ENCODE assay signal across 1 cellular context in genomic region chr11:46277623-46278386, GRCh38.
TF ChIP-seq lines count a peak whose summit lies in the region.

A gene with protein sequence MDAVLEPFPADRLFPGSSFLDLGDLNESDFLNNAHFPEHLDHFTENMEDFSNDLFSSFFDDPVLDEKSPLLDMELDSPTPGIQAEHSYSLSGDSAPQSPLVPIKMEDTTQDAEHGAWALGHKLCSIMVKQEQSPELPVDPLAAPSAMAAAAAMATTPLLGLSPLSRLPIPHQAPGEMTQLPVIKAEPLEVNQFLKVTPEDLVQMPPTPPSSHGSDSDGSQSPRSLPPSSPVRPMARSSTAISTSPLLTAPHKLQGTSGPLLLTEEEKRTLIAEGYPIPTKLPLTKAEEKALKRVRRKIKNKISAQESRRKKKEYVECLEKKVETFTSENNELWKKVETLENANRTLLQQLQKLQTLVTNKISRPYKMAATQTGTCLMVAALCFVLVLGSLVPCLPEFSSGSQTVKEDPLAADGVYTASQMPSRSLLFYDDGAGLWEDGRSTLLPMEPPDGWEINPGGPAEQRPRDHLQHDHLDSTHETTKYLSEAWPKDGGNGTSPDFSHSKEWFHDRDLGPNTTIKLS (plus strand): TSS chr11:46277662. CDS start chr11:46278112, 450 bp downstream.

TF ChIP-seq in SK-N-SH, 30 proteins besides CTCF, POLR2A, EP300 and RAD21 (continued from another document):
- TF ChIP-seq, protein P1, sequence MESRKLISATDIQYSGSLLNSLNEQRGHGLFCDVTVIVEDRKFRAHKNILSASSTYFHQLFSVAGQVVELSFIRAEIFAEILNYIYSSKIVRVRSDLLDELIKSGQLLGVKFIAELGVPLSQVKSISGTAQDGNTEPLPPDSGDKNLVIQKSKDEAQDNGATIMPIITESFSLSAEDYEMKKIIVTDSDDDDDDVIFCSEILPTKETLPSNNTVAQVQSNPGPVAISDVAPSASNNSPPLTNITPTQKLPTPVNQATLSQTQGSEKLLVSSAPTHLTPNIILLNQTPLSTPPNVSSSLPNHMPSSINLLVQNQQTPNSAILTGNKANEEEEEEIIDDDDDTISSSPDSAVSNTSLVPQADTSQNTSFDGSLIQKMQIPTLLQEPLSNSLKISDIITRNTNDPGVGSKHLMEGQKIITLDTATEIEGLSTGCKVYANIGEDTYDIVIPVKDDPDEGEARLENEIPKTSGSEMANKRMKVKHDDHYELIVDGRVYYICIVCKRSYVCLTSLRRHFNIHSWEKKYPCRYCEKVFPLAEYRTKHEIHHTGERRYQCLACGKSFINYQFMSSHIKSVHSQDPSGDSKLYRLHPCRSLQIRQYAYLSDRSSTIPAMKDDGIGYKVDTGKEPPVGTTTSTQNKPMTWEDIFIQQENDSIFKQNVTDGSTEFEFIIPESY (IDR thresholded peaks at IDR 0.05; ENCODE audit: borderline replicate concordance, low read depth): no peak
- no peak for TF ChIP-seq RCOR1 (IDR thresholded peaks at IDR 0.05; ENCODE audit: low read length)
- no peak for TF ChIP-seq FOXM1 (IDR thresholded peaks at IDR 0.05; ENCODE audit: low read depth)
- TF ChIP-seq SIN3A (IDR thresholded peaks at IDR 0.05; ENCODE audit: borderline replicate concordance, low read depth, low read length): peak; percentile 67
- TF ChIP-seq PBX3 (IDR thresholded peaks at IDR 0.05): peak; percentile 27; the same call in 1 of the 2 replicates
- TF ChIP-seq, protein P2, sequence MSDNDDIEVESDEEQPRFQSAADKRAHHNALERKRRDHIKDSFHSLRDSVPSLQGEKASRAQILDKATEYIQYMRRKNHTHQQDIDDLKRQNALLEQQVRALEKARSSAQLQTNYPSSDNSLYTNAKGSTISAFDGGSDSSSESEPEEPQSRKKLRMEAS (IDR thresholded peaks at IDR 0.05; ENCODE audit: low read depth): no peak
- no peak for TF ChIP-seq EZH2phosphoT487 (IDR thresholded peaks at IDR 0.05; ENCODE audit: borderline replicate concordance, low read depth)
